In the genomic region with DNA sequence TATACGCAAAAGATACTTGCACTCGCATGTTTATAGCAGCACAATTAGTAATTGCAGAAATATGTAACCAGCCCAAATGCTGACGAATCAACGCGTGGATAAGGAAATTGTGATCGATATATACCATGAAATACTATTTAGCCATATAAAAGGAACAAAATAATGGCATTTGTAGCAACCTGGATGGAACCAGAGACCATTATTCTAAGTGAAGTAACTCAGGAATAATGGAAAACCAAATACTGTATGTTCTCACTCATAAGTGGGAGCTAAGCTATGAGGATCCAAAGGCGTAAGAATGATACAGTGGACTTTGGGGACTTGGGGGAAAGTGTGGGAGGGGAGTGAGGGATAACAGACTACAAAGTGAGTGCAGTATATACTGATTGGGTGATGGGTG, we compare ENCODE assay signal across 21 cellular contexts.
DNase-seq lines count a peak whose midpoint lies in the region; ATAC-seq and TF ChIP-seq lines count a peak whose summit lies in the region.
"Had no signal": no experiment of that assay in that cellular context is flagged by ENCODE, and none has a peak within 500 bp of the region (broad histone marks: within the 10 kb centered on the region; RNA-seq: fewer than 3 reads in every experiment).

No MANE protein-coding gene starts in this region.

- no peaks in the 10 kb centered on the region for H3K9me3 ChIP-seq in CD4-positive, alpha-beta T cell (ENCODE audit: control insufficient read depth, low read length)
- H3K9me3 ChIP-seq: SJSA1 had no signal

- no peak overlapping the region for H3K27ac ChIP-seq in CD4-positive, alpha-beta T cell (ENCODE audit: low read depth, low read length)
- H3K27ac ChIP-seq: 22Rv1, BLaER1, HL-60, PC-9, SJSA1 had no signal

- POLR2A ChIA-PET in CD4-positive, alpha-beta T cell (lab: Charles Lee): no interaction called here

- no peak for TF ChIP-seq CTCF in CD4-positive, alpha-beta T cell (IDR thresholded peaks at IDR 0.05)

- CTCF ChIA-PET in CD4-positive, alpha-beta T cell (lab: Charles Lee): no interaction called here

- H3K27ac Mint-ChIP-seq in CD4-positive, alpha-beta T cell: no peak overlapping the region
- H3K27ac Mint-ChIP-seq: CD4-positive, CD25-positive, alpha-beta regulatory T cell had no signal

- DNase-seq in DMS 273 (lab: John Stamatoyannopoulos, UW; ENCODE audit: unreplicated experiment) (peak; percentile 16), DMS 273 treated with DMSO at 0.1 percent for 48 hours (lab: John Stamatoyannopoulos, UW) (no peak), NCI-H2227 (lab: John Stamatoyannopoulos, UW; ENCODE audit: unreplicated experiment) (peak; percentile 50), NCI-H2227 treated with DMSO at 0.1 percent for 48 hours (lab: John Stamatoyannopoulos, UW) (no peak), NCI-H774 (lab: John Stamatoyannopoulos, UW) (peak; percentile 2), NCI-H1417 (lab: John Stamatoyannopoulos, UW) (no peak)
- no peak for DNase-seq in CD4-positive, alpha-beta T cell
- DNase-seq: CD4-positive, CD25-positive, alpha-beta regulatory T cell; NCI-H1092 treated with DMSO at 0.1 percent for 48 hours; NCI-H1694; NCI-H2029 treated with DMSO at 0.1 percent for 48 hours; NCI-H2171 treated with DMSO at 0.1 percent for 48 hours; NCI-H510A treated with DMSO at 0.1 percent for 48 hours; PC-9; T-helper 2 cell had no signal

- no peak for ATAC-seq in CD4-positive, alpha-beta T cell (ENCODE audit: poor library complexity)
- ATAC-seq: HCT116, Right ventricle myocardium inferior had no signal

- no peaks in the 10 kb centered on the region for H3K4me1 Mint-ChIP-seq in CD4-positive, alpha-beta T cell (ENCODE audit: low read depth)
- H3K4me1 Mint-ChIP-seq: CD4-positive, CD25-positive, alpha-beta regulatory T cell had no signal

- H3K27me3 Mint-ChIP-seq in CD4-positive, alpha-beta T cell: no peaks in the 10 kb centered on the region
- H3K27me3 Mint-ChIP-seq: CD4-positive, CD25-positive, alpha-beta regulatory T cell had no signal

- intact Hi-C loops in CD4-positive, alpha-beta T cell (cut with DNase I, micrococcal nuclease): no loop called here

- no peak overlapping the region for H3K4me3 Mint-ChIP-seq in CD4-positive, alpha-beta T cell
- H3K4me3 Mint-ChIP-seq: CD4-positive, CD25-positive, alpha-beta regulatory T cell had no signal

- H3K9me3 Mint-ChIP-seq in CD4-positive, alpha-beta T cell: no peaks in the 10 kb centered on the region

- H3K27me3 ChIP-seq in CD4-positive, alpha-beta T cell (ENCODE audit: control insufficient read depth, insufficient read depth, low read length): no peaks in the 10 kb centered on the region
- H3K27me3 ChIP-seq: BLaER1, SJSA1 had no signal

- H3K36me3 Mint-ChIP-seq in CD4-positive, alpha-beta T cell (ENCODE audit: low read depth): no peaks in the 10 kb centered on the region
- H3K36me3 Mint-ChIP-seq: CD4-positive, CD25-positive, alpha-beta regulatory T cell had no signal

Comparison
In these comparisons a context has a peak if more than half of its experiments do, and no peak if none do; other contexts are left out.
1. DNase-seq: peak in DMS 273 (single experiment), NCI-H2227 (single experiment) and NCI-H774 (single experiment); none in DMS 273 treated with DMSO at 0.1 percent for 48 hours (single experiment), NCI-H2227 treated with DMSO at 0.1 percent for 48 hours (single experiment), CD4-positive, alpha-beta T cell (0 of 10) and NCI-H1417 (0 of 3).